Comparison of ENCODE assay signal across 10 cellular contexts in genomic region chr18:32772580-32773186, GRCh38. TPM values are rescaled to one million over a fixed set of nuclear protein-coding genes. Genes with fewer than 3 reads are reported as not detected.
DNase-seq lines count a peak whose midpoint lies in the region; ATAC-seq and TF ChIP-seq lines count a peak whose summit lies in the region.
"Had no signal": no experiment of that assay in that cellular context is flagged by ENCODE, and none has a peak within 500 bp of the region (broad histone marks: within the 10 kb centered on the region; RNA-seq: fewer than 3 reads in every experiment).

Gene KLHL14 (minus strand): TSS chr18:32773023. CDS start chr18:32770591, 2,432 bp downstream.

- ATAC-seq in gastroesophageal sphincter (no peak), HG02798 (IDR thresholded peaks at IDR 0.05; ENCODE audit: poor library complexity, unreplicated experiment) (no peak)

- H3K9me3 ChIP-seq in gastroesophageal sphincter (no peaks in the 10 kb centered on the region), SJCRH30 (replicated peaks) (no peaks in the 10 kb centered on the region)

- H3K4me3 ChIP-seq in GM06990 (replicated peaks; ENCODE audit: low read depth, low read length) (peak within 1 kb of the TSS; percentile 33), gastroesophageal sphincter (peak within 1 kb of the TSS; percentile 15 to 52), retinal pigment epithelial cell (ENCODE audit: low read length) (peak within 1 kb of the TSS; percentile 52), SJCRH30 (no peak within 1 kb of the TSS)

- H3K4me1 ChIP-seq in gastroesophageal sphincter: peaks cover 0 to 40% (median 14%) of the 10 kb centered on the region in 3 donors
- no peaks in the 10 kb centered on the region for H3K4me1 ChIP-seq in SJCRH30

- 24 to 27% methylated on average over 11 to 12 of the region's 12 CpGs for WGBS in gastroesophageal sphincter (ENCODE audit: low coverage in 1 of 2), 2 donors

- no peak for TF ChIP-seq POLR2A in gastroesophageal sphincter (IDR thresholded peaks at IDR 0.05)

- H3K27me3 ChIP-seq in GM06990 (replicated peaks; ENCODE audit: control insufficient read depth, insufficient read depth, low read length): peaks cover 5% of the 10 kb centered on the region
- peaks cover 51% of the 10 kb centered on the region for H3K27me3 ChIP-seq in gastroesophageal sphincter
- no peaks in the 10 kb centered on the region for H3K27me3 ChIP-seq in SJCRH30

- no peak for TF ChIP-seq CTCF in GM06990 (IDR thresholded peaks at IDR 0.05; ENCODE audit: insufficient read depth, low read length, poor library complexity, severe bottlenecking)
- no peak for TF ChIP-seq CTCF in gastroesophageal sphincter (IDR thresholded peaks at IDR 0.05)
- no peak for TF ChIP-seq CTCF in retinal pigment epithelial cell (conservative IDR thresholded peaks at IDR 0.05; ENCODE audit: low read depth, low read length)

- DNase-seq in GM06990 (ENCODE audit: extremely low read depth, insufficient read length) (peak; percentile 38), NAMALWA (ENCODE audit: low spot score) (peak; percentile 59), retinal pigment epithelial cell (ENCODE audit: low read depth) (no peak), epidermal melanocyte (ENCODE audit: insufficient read length, low spot score) (no peak), SJCRH30 (no peak), GDM1 (lab: John Stamatoyannopoulos, UW) (no peak)
- DNase-seq: activated gamma-delta T cell; NK-92 treated with Interleukin-12 subunit alpha and Interleukin-12 subunit beta, amount 100 ng/mL, for 24 hours had no signal

- no peak for TF ChIP-seq EP300 in gastroesophageal sphincter (IDR thresholded peaks at IDR 0.05)

- no peak within 1 kb of the TSS for H3K27ac ChIP-seq in gastroesophageal sphincter
- H3K27ac ChIP-seq in SJCRH30: no peak within 1 kb of the TSS

- H3K36me3 ChIP-seq in GM06990 (ENCODE audit: control insufficient read depth, insufficient read depth, low read length) (no peaks in the 10 kb centered on the region), gastroesophageal sphincter (no peaks in the 10 kb centered on the region), SJCRH30 (no peaks in the 10 kb centered on the region)

RNA-seq across cellular contexts. Expression of gene KLHL14, which starts in this region (rescaled TPM):
- total RNA-seq in gastroesophageal sphincter: 1 to 10 TPM in 1 of 4 donors, under 1 TPM in 3; 0.27 to 1.2 (median 0.33) TPM
- 0.05 TPM in 1 of 2 replicates, not detected in the other for total RNA-seq in SJCRH30 (2014; rRNA removed; shearing (Covaris generic))

Comparison
In these comparisons a context has a peak if more than half of its experiments do, and no peak if none do; other contexts are left out.
1. DNase-seq: peak in GM06990 (single experiment) and NAMALWA (single experiment); none in retinal pigment epithelial cell (single experiment), epidermal melanocyte (single experiment), SJCRH30 (0 of 2) and GDM1 (single experiment).